8 cellular contexts compared by ENCODE assay signal in the genomic region with DNA sequence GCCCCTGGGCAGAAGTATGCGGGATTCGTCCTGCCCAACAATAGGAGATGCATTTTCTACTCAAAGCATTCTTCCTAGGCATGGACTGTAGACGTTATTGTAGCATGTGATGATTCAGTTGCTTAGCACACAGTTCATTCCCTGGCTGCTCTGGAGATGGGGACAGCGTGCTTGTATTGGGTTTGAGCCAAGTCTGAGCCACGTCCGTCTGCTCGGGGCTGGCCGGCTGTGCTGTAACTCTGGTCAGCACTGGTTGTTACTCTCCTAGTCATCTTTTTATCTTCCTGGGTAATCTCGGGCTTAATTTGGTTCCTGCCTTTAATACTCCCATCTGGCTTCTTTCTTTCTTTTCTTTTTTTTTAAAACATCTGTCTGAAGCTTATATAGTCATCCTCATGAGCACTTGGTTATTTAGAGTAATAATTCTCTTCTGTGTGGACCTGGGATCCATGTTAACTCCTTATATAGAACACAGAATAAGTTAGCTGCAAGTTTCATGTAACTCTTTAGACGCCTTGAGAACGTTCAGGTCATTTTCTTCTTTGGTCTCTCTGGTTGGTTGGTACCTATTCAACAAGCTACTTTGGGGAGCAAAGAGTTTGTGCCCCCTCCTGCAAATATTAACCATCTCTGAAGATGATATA.
A peak's percentile ranks its signal among the peaks of the same experiment; 100 is the strongest.
DNase-seq lines count a peak whose midpoint lies in the region; ATAC-seq and TF ChIP-seq lines count a peak whose summit lies in the region.

No MANE protein-coding gene starts in this region.

- H3K4me2 ChIP-seq in Karpas-422 (ENCODE audit: low read depth, low read length, poor library complexity, severe bottlenecking): no peak overlapping the region

- peak; percentile 74 for DNase-seq in Ammon's horn (ENCODE audit: low spot score)
- DNase-seq in NCI-H82 (lab: John Stamatoyannopoulos, UW): peak; percentile 56
- peak; percentile 95 for DNase-seq in epithelial cell of esophagus (ENCODE audit: low read depth)
- peak; percentile 83 for DNase-seq in mucosa of gallbladder (ENCODE audit: low spot score)
- no peak for DNase-seq in Karpas-422
- no peak for DNase-seq in DMS114 treated with DMSO at 0.1 percent for 48 hours (lab: John Stamatoyannopoulos, UW; ENCODE audit: unreplicated experiment)
- DNase-seq in stimulated activated naive CD8-positive, alpha-beta T cell treated with anti-CD3 and anti-CD28 coated beads, Interleukin-15, amount 100 ng/mL, for 72 hours: no peak

- H3K4me3 Mint-ChIP-seq in stimulated activated naive CD8-positive, alpha-beta T cell treated with anti-CD3 and anti-CD28 coated beads, Interleukin-15, amount 100 ng/mL, for 72 hours: no peak overlapping the region

- H3K27me3 ChIP-seq in Karpas-422 (ENCODE audit: low read length): no peaks in the 10 kb centered on the region

- H3K4me1 Mint-ChIP-seq in stimulated activated naive CD8-positive, alpha-beta T cell treated with anti-CD3 and anti-CD28 coated beads, Interleukin-15, amount 100 ng/mL, for 72 hours: no peaks in the 10 kb centered on the region

- no peaks in the 10 kb centered on the region for H4K20me1 ChIP-seq in Karpas-422 (ENCODE audit: insufficient read depth, low read depth, low read length)

- H3K36me3 ChIP-seq in Karpas-422 (ENCODE audit: insufficient read depth, low read length): no peaks in the 10 kb centered on the region

- no peaks in the 10 kb centered on the region for H3K4me1 ChIP-seq in Karpas-422 (ENCODE audit: low read length)

- no peak overlapping the region for H3K9ac ChIP-seq in Karpas-422 (ENCODE audit: low read length)

- no peak for ATAC-seq in GM18909 (IDR thresholded peaks at IDR 0.05; ENCODE audit: poor library complexity, unreplicated experiment)
- ATAC-seq in stimulated activated naive CD8-positive, alpha-beta T cell treated with anti-CD3 and anti-CD28 coated beads, Interleukin-15, amount 100 ng/mL, for 72 hours: no peak

- no peaks in the 10 kb centered on the region for H3K9me3 ChIP-seq in Karpas-422 (ENCODE audit: low read length)

- H3K4me3 ChIP-seq in epithelial cell of esophagus (ENCODE audit: low read length) (no peak overlapping the region), Karpas-422 (ENCODE audit: low read length) (no peak overlapping the region)

- H3K27ac Mint-ChIP-seq in stimulated activated naive CD8-positive, alpha-beta T cell treated with anti-CD3 and anti-CD28 coated beads, Interleukin-15, amount 100 ng/mL, for 72 hours: no peak overlapping the region

- H3K79me2 ChIP-seq in Karpas-422 (ENCODE audit: low read length): no peaks in the 10 kb centered on the region

- no peak for TF ChIP-seq CTCF in epithelial cell of esophagus (IDR thresholded peaks at IDR 0.05; ENCODE audit: insufficient read depth, low read depth, low read length, missing control alignments)

- no peak overlapping the region for H3K27ac ChIP-seq in Karpas-422 (ENCODE audit: low read length)

- peaks cover 0 to 4% of the 10 kb centered on the region in 2 donors for H3K9me3 Mint-ChIP-seq in stimulated activated naive CD8-positive, alpha-beta T cell treated with anti-CD3 and anti-CD28 coated beads, Interleukin-15, amount 100 ng/mL, for 72 hours

- no peaks in the 10 kb centered on the region for H3K9me2 ChIP-seq in Karpas-422 (replicated peaks; ENCODE audit: insufficient read depth, low read length)

- no peaks in the 10 kb centered on the region for H3K27me3 Mint-ChIP-seq in stimulated activated naive CD8-positive, alpha-beta T cell treated with anti-CD3 and anti-CD28 coated beads, Interleukin-15, amount 100 ng/mL, for 72 hours

- no peak overlapping the region for H2AFZ ChIP-seq in Karpas-422 (ENCODE audit: low read length)

Comparison
In these comparisons a context has a peak if more than half of its experiments do, and no peak if none do; other contexts are left out.
1. DNase-seq: peak in Ammon's horn (single experiment), NCI-H82 (single experiment), epithelial cell of esophagus (single experiment) and mucosa of gallbladder (single experiment); none in Karpas-422 (single experiment), DMS114 treated with DMSO at 0.1 percent for 48 hours (single experiment) and stimulated activated naive CD8-positive, alpha-beta T cell treated with anti-CD3 and anti-CD28 coated beads, Interleukin-15, amount 100 ng/mL, for 72 hours (0 of 2).